In the genomic region with DNA sequence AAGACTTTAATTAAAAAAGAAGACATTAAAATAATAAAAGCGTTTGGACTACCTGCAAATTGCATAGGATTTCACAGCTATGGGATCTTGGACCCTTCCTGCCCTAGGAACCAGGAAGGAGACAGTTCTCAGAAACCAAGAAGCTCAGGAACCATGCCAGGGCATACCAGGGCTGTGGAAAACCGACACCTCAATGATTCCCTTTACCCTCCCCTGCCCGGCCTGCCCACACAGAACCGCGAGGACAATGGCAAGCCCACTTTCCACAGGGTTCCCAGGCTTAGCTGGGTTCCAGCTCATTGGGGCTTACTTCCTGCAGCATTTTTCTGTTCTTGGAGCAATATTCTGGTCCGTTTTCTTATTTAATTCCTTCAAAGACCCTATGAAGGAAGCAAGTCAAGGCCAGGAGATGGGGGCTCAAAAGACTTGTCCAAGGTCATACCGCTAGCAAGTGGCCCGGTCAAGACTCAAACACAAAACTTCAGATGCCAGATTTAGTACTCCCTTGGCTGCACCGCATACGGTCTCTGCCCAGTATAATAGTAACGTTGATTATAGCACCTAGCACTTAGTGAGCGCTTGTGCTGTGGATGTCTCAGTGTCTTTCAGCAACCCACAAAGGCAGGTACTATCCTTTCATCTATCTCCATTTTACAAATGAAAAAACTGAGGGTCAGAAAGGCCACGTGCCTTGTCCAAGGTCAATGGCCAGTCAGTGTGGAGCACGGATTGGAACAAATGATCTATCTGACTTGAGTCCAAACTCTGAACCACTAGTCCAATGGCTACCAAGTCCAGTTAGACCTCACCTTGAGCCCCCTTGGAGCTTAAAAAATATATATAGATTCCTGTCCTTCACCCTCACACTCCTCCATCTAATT, we compare ENCODE assay signal across 22 cellular contexts. TPM values are rescaled to one million over a fixed set of nuclear protein-coding genes. Genes with fewer than 3 reads are reported as not detected.
"Had no signal": no experiment of that assay in that cellular context is flagged by ENCODE, and none has a peak within 500 bp of the region (broad histone marks: within the 10 kb centered on the region; RNA-seq: fewer than 3 reads in every experiment).

No MANE protein-coding gene starts in this region.

- H3K27ac ChIP-seq: adrenal gland, esophagus muscularis mucosa, lower lobe of right lung, pancreas, VCaP had no signal

- H3K36me3 Mint-ChIP-seq: activated CD4-positive, alpha-beta memory T cell treated with anti-CD3 and anti-CD28 coated beads for 36 hours; immature natural killer cell had no signal

- H3K9me3 ChIP-seq: adrenal gland, esophagus muscularis mucosa, lower lobe of right lung, pancreas had no signal

- DNase-seq: activated CD4-positive, alpha-beta memory T cell treated with anti-CD3 and anti-CD28 coated beads for 36 hours; activated effector memory CD4-positive, alpha-beta T cell treated with anti-CD3 and anti-CD28 coated beads, Interleukin-2, amount 50 U/mL, for 16 hours; activated T-cell treated with anti-CD3 and anti-CD28 coated beads, Interleukin-2, amount 50 U/mL, for 48 hours; adrenal gland; dorsolateral prefrontal cortex; endodermal cell; head of caudate nucleus; immature natural killer cell; left colon; lower lobe of right lung; midbrain; pancreas; retina; stimulated activated CD4-positive, alpha-beta T cell treated with anti-CD3 and anti-CD28 coated beads, Interleukin-15, amount 100 ng/mL, for 24 hours; stimulated activated CD4-positive, alpha-beta T cell treated with anti-CD3 and anti-CD28 coated beads, Interleukin-4, amount 100 ng/mL, for 1 hour; stimulated activated naive B cell treated with anti-CD40 and anti-IgM and Interleukin-4, amounts not matched to agents 10 μg/mL and 1 μg/mL and 100 μg/mL, for 72 hours; trophoblast cell had no signal

- H3K27ac Mint-ChIP-seq: activated CD4-positive, alpha-beta memory T cell treated with anti-CD3 and anti-CD28 coated beads for 36 hours; activated naive CD4-positive, alpha-beta T cell treated with anti-CD3 and anti-CD28 coated beads, Interleukin-2, amount 50 U/mL, for 24 hours; endodermal cell; immature natural killer cell; stimulated activated naive B cell treated with anti-CD40 and anti-IgM and Interleukin-4, amounts not matched to agents 10 μg/mL and 1 μg/mL and 100 μg/mL, for 72 hours had no signal

- H3K4me1 ChIP-seq: adrenal gland, esophagus muscularis mucosa, lower lobe of right lung, pancreas had no signal

- H3K9me3 Mint-ChIP-seq: activated naive CD4-positive, alpha-beta T cell treated with anti-CD3 and anti-CD28 coated beads, Interleukin-2, amount 50 U/mL, for 24 hours; endodermal cell; immature natural killer cell; stimulated activated naive B cell treated with anti-CD40 and anti-IgM and Interleukin-4, amounts not matched to agents 10 μg/mL and 1 μg/mL and 100 μg/mL, for 72 hours had no signal

- H3K27me3 ChIP-seq: adrenal gland, esophagus muscularis mucosa, pancreas had no signal

- H3K4me3 ChIP-seq: adrenal gland, dorsolateral prefrontal cortex, esophagus muscularis mucosa, lower lobe of right lung, pancreas had no signal

- H3K27me3 Mint-ChIP-seq: activated CD4-positive, alpha-beta memory T cell treated with anti-CD3 and anti-CD28 coated beads for 36 hours; activated naive CD4-positive, alpha-beta T cell treated with anti-CD3 and anti-CD28 coated beads, Interleukin-2, amount 50 U/mL, for 24 hours; stimulated activated naive B cell treated with anti-CD40 and anti-IgM and Interleukin-4, amounts not matched to agents 10 μg/mL and 1 μg/mL and 100 μg/mL, for 72 hours had no signal

- H3K4me1 Mint-ChIP-seq: activated naive CD4-positive, alpha-beta T cell treated with anti-CD3 and anti-CD28 coated beads, Interleukin-2, amount 50 U/mL, for 24 hours; immature natural killer cell had no signal

- H3K4me3 Mint-ChIP-seq: activated CD4-positive, alpha-beta memory T cell treated with anti-CD3 and anti-CD28 coated beads for 36 hours; activated naive CD4-positive, alpha-beta T cell treated with anti-CD3 and anti-CD28 coated beads, Interleukin-2, amount 50 U/mL, for 24 hours; endodermal cell; immature natural killer cell; stimulated activated naive B cell treated with anti-CD40 and anti-IgM and Interleukin-4, amounts not matched to agents 10 μg/mL and 1 μg/mL and 100 μg/mL, for 72 hours had no signal

- H3K36me3 ChIP-seq: adrenal gland, esophagus muscularis mucosa, lower lobe of right lung, pancreas had no signal

- ATAC-seq: left colon; lower lobe of right lung; pancreas; SK-N-SH treated with all-trans-retinoic acid at 6 μM for 48 hours; stimulated activated naive B cell treated with anti-CD40 and anti-IgM and Interleukin-4, amounts not matched to agents 10 μg/mL and 1 μg/mL and 100 μg/mL, for 72 hours had no signal

RNA-seq across cellular contexts. Expression of gene FAT2, which starts 6.8 kb away (rescaled TPM):
- total RNA-seq: activated CD4-positive, alpha-beta memory T cell treated with anti-CD3 and anti-CD28 coated beads for 36 hours; esophagus muscularis mucosa; left colon; T-helper 1 cell treated with Interleukin-12 subunit alpha and Interleukin-12 subunit beta and Interleukin-4 antibody, amounts not matched to agents 30 ng/mL and 1 ng/mL, for 36 hours had no signal
- polyA plus RNA-seq: immature natural killer cell had no signal
